Comparison of ENCODE assay signal across 1 cellular context in genomic region chr16:15653227-15653626, GRCh38.
TF ChIP-seq lines count a peak whose summit lies in the region.

No MANE protein-coding gene starts in this region.

TF ChIP-seq in HEK293, 187 proteins besides CTCF, POLR2A, EP300 and RAD21 (continued from another document and continues in another):
- 0 out of 2 replicates have a peak, but pooled peaks have one; percentile 29 for TF ChIP-seq TRIM28 (IDR thresholded peaks at IDR 0.05; ENCODE audit: borderline replicate concordance, low read length)
- no peak for TF ChIP-seq KLF7 (tag by site-specific recombination; IDR thresholded peaks at IDR 0.05; ENCODE audit: borderline replicate concordance)
- no peak for TF ChIP-seq ZNF585B (tag by site-specific recombination; IDR thresholded peaks at IDR 0.05)
- TF ChIP-seq ZNF530 (tag by site-specific recombination; IDR thresholded peaks at IDR 0.05; ENCODE audit: low read depth) = no peak
- peak; percentile 36; the same call in 1 of the 2 replicates for TF ChIP-seq SP7 (tag by site-specific recombination; IDR thresholded peaks at IDR 0.05)
- peak; percentile 29; the same call in 1 of the 2 replicates for TF ChIP-seq PRDM10 (tag by site-specific recombination; IDR thresholded peaks at IDR 0.05)
- TF ChIP-seq ZNF548 (tag by site-specific recombination; IDR thresholded peaks at IDR 0.05) = no peak
- TF ChIP-seq ZNF501 (tag by site-specific recombination; IDR thresholded peaks at IDR 0.05) = no peak
- no peak for TF ChIP-seq KLF9 (tag by site-specific recombination; IDR thresholded peaks at IDR 0.05; ENCODE audit: low read depth)
- TF ChIP-seq ZNF366 (tag by site-specific recombination; conservative IDR thresholded peaks at IDR 0.05) = peak; percentile 46; the same call in 1 of the 2 replicates
- peak; percentile 99 for TF ChIP-seq ZNF600 (tag by site-specific recombination; IDR thresholded peaks at IDR 0.05)
- no peak for TF ChIP-seq SALL2 (tag by site-specific recombination; IDR thresholded peaks at IDR 0.05; ENCODE audit: borderline replicate concordance)
- no peak for TF ChIP-seq ZNF341 (tag by site-specific recombination; IDR thresholded peaks at IDR 0.05; ENCODE audit: low read depth)
- no peak for TF ChIP-seq ZNF266 (tag by site-specific recombination; IDR thresholded peaks at IDR 0.05; ENCODE audit: low read depth)
- TF ChIP-seq ZNF488 (tag by site-specific recombination; IDR thresholded peaks at IDR 0.05) = no peak
- no peak for TF ChIP-seq ZNF561 (tag by site-specific recombination; IDR thresholded peaks at IDR 0.05; ENCODE audit: borderline replicate concordance)
- no peak for TF ChIP-seq ZNF571 (tag by site-specific recombination; IDR thresholded peaks at IDR 0.05)
- TF ChIP-seq ZNF510 (tag by site-specific recombination; IDR thresholded peaks at IDR 0.05; ENCODE audit: insufficient replicate concordance) = no peak
- no peak for TF ChIP-seq RBAK (tag by site-specific recombination; IDR thresholded peaks at IDR 0.05)
- TF ChIP-seq ZNF664 (tag by site-specific recombination; IDR thresholded peaks at IDR 0.05) = no peak
- TF ChIP-seq INSM2 (tag by site-specific recombination; IDR thresholded peaks at IDR 0.05) = no peak; the same call in 1 of the 2 replicates
- TF ChIP-seq ZBTB21 (tag by site-specific recombination; IDR thresholded peaks at IDR 0.05) = peak; percentile 76
- no peak for TF ChIP-seq ZNF747 (tag by site-specific recombination; IDR thresholded peaks at IDR 0.05)
- no peak for TF ChIP-seq REST (tag by site-specific recombination; IDR thresholded peaks at IDR 0.05)
- TF ChIP-seq ZNF610 (tag by site-specific recombination; IDR thresholded peaks at IDR 0.05; ENCODE audit: borderline replicate concordance) = no peak
- no peak for TF ChIP-seq ZNF639 (tag by site-specific recombination; IDR thresholded peaks at IDR 0.05)
- no peak for TF ChIP-seq ZNF280D (tag by site-specific recombination; IDR thresholded peaks at IDR 0.05)
- TF ChIP-seq ZBTB17 (tag by site-specific recombination; IDR thresholded peaks at IDR 0.05) = peak; percentile 98
- TF ChIP-seq ZNF426 (tag by site-specific recombination; IDR thresholded peaks at IDR 0.05) = no peak
- TF ChIP-seq ZNF660 (tag by site-specific recombination; IDR thresholded peaks at IDR 0.05) = no peak
- no peak for TF ChIP-seq ZNF114 (tag by site-specific recombination; IDR thresholded peaks at IDR 0.05)
- no peak for TF ChIP-seq ZNF16 (tag by site-specific recombination; IDR thresholded peaks at IDR 0.05; ENCODE audit: low read depth)
- TF ChIP-seq ZNF221 (tag by site-specific recombination; IDR thresholded peaks at IDR 0.05; ENCODE audit: borderline replicate concordance) = no peak
- TF ChIP-seq ZFP37 (tag by site-specific recombination; IDR thresholded peaks at IDR 0.05) = no peak
- TF ChIP-seq ZSCAN4 (tag by site-specific recombination; IDR thresholded peaks at IDR 0.05) = no peak
- peak; percentile 50 for TF ChIP-seq ZNF398 (tag by site-specific recombination; IDR thresholded peaks at IDR 0.05)
- TF ChIP-seq HOXC10 (CRISPR knock-in tag; IDR thresholded peaks at IDR 0.05) = no peak
- TF ChIP-seq ZNF311 (tag by site-specific recombination; IDR thresholded peaks at IDR 0.05; ENCODE audit: borderline replicate concordance) = no peak
- TF ChIP-seq ZNF473 (tag by site-specific recombination; IDR thresholded peaks at IDR 0.05) = no peak
- no peak for TF ChIP-seq ZNF768 (tag by site-specific recombination; IDR thresholded peaks at IDR 0.05)
- no peak for TF ChIP-seq ZNF621 (tag by site-specific recombination; IDR thresholded peaks at IDR 0.05)
- TF ChIP-seq ZNF76 (tag by site-specific recombination; IDR thresholded peaks at IDR 0.05; ENCODE audit: borderline replicate concordance, low read depth) = no peak
- TF ChIP-seq MYNN (tag by site-specific recombination; IDR thresholded peaks at IDR 0.05; ENCODE audit: borderline replicate concordance) = no peak
- no peak for TF ChIP-seq ZNF37A (tag by site-specific recombination; IDR thresholded peaks at IDR 0.05)
- TF ChIP-seq ZBTB20 (tag by site-specific recombination; IDR thresholded peaks at IDR 0.05) = no peak
- TF ChIP-seq ZNF10 (tag by site-specific recombination; IDR thresholded peaks at IDR 0.05) = no peak
- no peak for TF ChIP-seq KLF1 (tag by site-specific recombination; IDR thresholded peaks at IDR 0.05)
- no peak for TF ChIP-seq ZNF184 (tag by site-specific recombination; IDR thresholded peaks at IDR 0.05)
- TF ChIP-seq ZBTB6 (tag by site-specific recombination; IDR thresholded peaks at IDR 0.05) = peak; percentile 56; the same call in 1 of the 2 replicates
